8 cellular contexts compared by ENCODE assay signal in the genomic region with DNA sequence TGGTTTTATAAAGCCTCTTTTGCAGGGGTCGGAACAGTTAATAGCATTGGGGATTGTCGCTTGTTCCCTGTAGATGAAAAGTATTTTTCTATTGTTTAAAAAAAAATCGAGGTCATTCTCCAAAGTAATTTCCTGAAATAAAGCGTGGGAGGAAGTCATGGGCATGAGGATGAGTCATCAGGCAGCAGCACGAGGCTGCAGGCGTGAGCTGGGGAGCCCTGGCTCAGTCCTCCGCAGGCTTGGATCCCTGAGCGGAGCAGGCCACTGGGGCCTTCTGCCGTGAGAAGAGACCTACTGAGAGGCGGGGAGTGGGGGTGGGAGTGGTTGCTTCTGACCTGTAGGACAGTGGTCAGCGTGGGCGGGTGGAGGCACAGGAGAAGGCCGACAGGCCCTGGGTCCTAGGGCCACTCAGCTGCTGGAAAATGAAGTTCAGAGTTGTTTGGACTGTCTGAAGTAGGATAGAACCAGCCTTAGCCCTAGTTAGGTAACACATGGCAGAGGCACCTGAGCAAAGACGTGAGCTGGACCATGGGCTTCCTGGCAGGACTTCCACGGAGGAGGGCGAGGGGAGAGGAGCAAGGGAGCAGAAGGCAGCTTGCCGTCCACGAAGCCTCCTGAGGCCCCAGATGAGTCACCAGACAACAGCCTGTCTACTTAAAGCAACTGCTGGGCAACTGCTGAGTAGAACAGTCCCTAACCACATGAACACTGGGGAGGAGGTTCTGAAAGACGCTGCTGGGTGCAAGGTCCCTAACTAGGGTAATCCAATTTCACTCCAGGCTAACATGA. TPM values are rescaled to one million over a fixed set of nuclear protein-coding genes. Genes with fewer than 3 reads are reported as not detected.
DNase-seq lines count a peak whose midpoint lies in the region; ATAC-seq, FAIRE-seq and TF ChIP-seq lines count a peak whose summit lies in the region.

No MANE protein-coding gene starts in this region.

- no peaks in the 10 kb centered on the region for H3K9me3 ChIP-seq in lung (ENCODE audit: control insufficient read depth in 2 of 2, insufficient read depth in 1 of 2, low read length in 1 of 2)

- FAIRE-seq in TTC549 (lab: Jason Lieb, UNC), result peak; percentile 60

- H3K4me1 ChIP-seq in lung (ENCODE audit: control insufficient read depth in 2 of 2, insufficient read depth in 2 of 2, low read length in 2 of 2), result peaks cover 13 to 27% of the 10 kb centered on the region in 2 donors

- H3K9me3 Mint-ChIP-seq in dendritic cell treated with granulocyte-macrophage colony-stimulating factor and Interleukin-4, amounts not matched to agents 40 ng/mL and 50 ng/mL, for 4 days, result no peaks in the 10 kb centered on the region
- peaks cover 7% of the 10 kb centered on the region for H3K9me3 Mint-ChIP-seq in stimulated activated naive CD8-positive, alpha-beta T cell treated with anti-CD3 and anti-CD28 coated beads, Interleukin-15, Interleukin-2, amounts not matched to agents 100 ng/mL and 50 ng/mL, for 24 hours

- ATAC-seq in HG03439 (IDR thresholded peaks at IDR 0.05; ENCODE audit: unreplicated experiment) (peak; percentile 66), lung (ENCODE audit: insufficient read depth, low FRiP score) (peak; percentile 78), GM19324 (IDR thresholded peaks at IDR 0.05; ENCODE audit: low FRiP score, unreplicated experiment) (no peak)

- H3K36me3 ChIP-seq in lung (ENCODE audit: control insufficient read depth in 2 of 2, insufficient read depth in 2 of 2, low read length in 2 of 2), result no peaks in the 10 kb centered on the region

- no peaks in the 10 kb centered on the region for H3K27me3 ChIP-seq in lung (ENCODE audit: control insufficient read depth, insufficient read depth)

- TF ChIP-seq CTCF in lung (IDR thresholded peaks at IDR 0.05; ENCODE audit: control extremely low read depth, extremely low read depth), result no peak

- peaks cover 41% of the 10 kb centered on the region for H3K4me1 Mint-ChIP-seq in dendritic cell treated with granulocyte-macrophage colony-stimulating factor and Interleukin-4, amounts not matched to agents 40 ng/mL and 50 ng/mL, for 4 days (ENCODE audit: low read depth)
- peaks cover 31% of the 10 kb centered on the region for H3K4me1 Mint-ChIP-seq in stimulated activated naive CD8-positive, alpha-beta T cell treated with anti-CD3 and anti-CD28 coated beads, Interleukin-15, Interleukin-2, amounts not matched to agents 100 ng/mL and 50 ng/mL, for 24 hours (ENCODE audit: low read depth)

- no peaks in the 10 kb centered on the region for H3K27me3 Mint-ChIP-seq in dendritic cell treated with granulocyte-macrophage colony-stimulating factor and Interleukin-4, amounts not matched to agents 40 ng/mL and 50 ng/mL, for 4 days
- H3K27me3 Mint-ChIP-seq in stimulated activated naive CD8-positive, alpha-beta T cell treated with anti-CD3 and anti-CD28 coated beads, Interleukin-15, Interleukin-2, amounts not matched to agents 100 ng/mL and 50 ng/mL, for 24 hours, result no peaks in the 10 kb centered on the region

- no peak overlapping the region for H3K4me3 ChIP-seq in lung

- 16 to 42% methylated on average over 19 of the region's 19 CpGs for WGBS in lung, 2 donors

- DNase-seq in DMS 273 treated with DMSO at 0.1 percent for 48 hours (lab: John Stamatoyannopoulos, UW), result peak; percentile 45
- peak; percentile 86 for DNase-seq in lung (ENCODE audit: low spot score)
- no peak for DNase-seq in HuH-7 (ENCODE audit: low spot score)

- intact Hi-C loops in dendritic cell treated with granulocyte-macrophage colony-stimulating factor and Interleukin-4, amounts not matched to agents 40 ng/mL and 50 ng/mL, for 4 days (cut with micrococcal nuclease), result loop anchor here (1.0 to 2.0 kb wide), 2 partner anchors 10 to 15 kb away; no protein-coding TSS in a partner anchor

- H3K27ac Mint-ChIP-seq in dendritic cell treated with granulocyte-macrophage colony-stimulating factor and Interleukin-4, amounts not matched to agents 40 ng/mL and 50 ng/mL, for 4 days, result peak overlapping the region; percentile 99
- H3K27ac Mint-ChIP-seq in stimulated activated naive CD8-positive, alpha-beta T cell treated with anti-CD3 and anti-CD28 coated beads, Interleukin-15, Interleukin-2, amounts not matched to agents 100 ng/mL and 50 ng/mL, for 24 hours, result peak overlapping the region; percentile 77

- H3K36me3 Mint-ChIP-seq in dendritic cell treated with granulocyte-macrophage colony-stimulating factor and Interleukin-4, amounts not matched to agents 40 ng/mL and 50 ng/mL, for 4 days (ENCODE audit: low read depth), result peaks cover 8% of the 10 kb centered on the region
- peaks cover 9% of the 10 kb centered on the region for H3K36me3 Mint-ChIP-seq in stimulated activated naive CD8-positive, alpha-beta T cell treated with anti-CD3 and anti-CD28 coated beads, Interleukin-15, Interleukin-2, amounts not matched to agents 100 ng/mL and 50 ng/mL, for 24 hours (ENCODE audit: low read depth)

- peak overlapping the region; percentile 55 for H3K4me3 Mint-ChIP-seq in dendritic cell treated with granulocyte-macrophage colony-stimulating factor and Interleukin-4, amounts not matched to agents 40 ng/mL and 50 ng/mL, for 4 days
- H3K4me3 Mint-ChIP-seq in stimulated activated naive CD8-positive, alpha-beta T cell treated with anti-CD3 and anti-CD28 coated beads, Interleukin-15, Interleukin-2, amounts not matched to agents 100 ng/mL and 50 ng/mL, for 24 hours, result no peak overlapping the region

- H3K27ac ChIP-seq in lung (ENCODE audit: low read depth in 1 of 2, low read length in 1 of 2), result peak overlapping the region; percentile 86 to 97

RNA-seq across cellular contexts. Expression of a gene that starts 21.1 kb away (rescaled TPM):
- total RNA-seq in lung, result 100 to 1,000 TPM; 166 to 373 TPM
- polyA plus RNA-seq in lung, result 100 to 1,000 TPM; 512 to 875 TPM

RNA-seq across cellular contexts. Expression of a gene that starts 56.5 kb away (rescaled TPM):
- 10 to 100 TPM; 36.9 to 87.4 TPM for total RNA-seq in lung
- polyA plus RNA-seq in lung, result 10 to 100 TPM; 25.8 to 61.3 TPM
